ENCODE assay signal across 1 cellular context in genomic region chr20:16158090-16158975, GRCh38.
TF ChIP-seq lines count a peak whose summit lies in the region.

No MANE protein-coding gene starts in this region.

TF ChIP-seq in HepG2, 621 proteins besides CTCF, POLR2A, EP300 and RAD21 (continued from another document):
- TF ChIP-seq ZBTB4 (CRISPR knock-in tag; IDR thresholded peaks at IDR 0.05; ENCODE audit: borderline replicate concordance) (no peak), ZNF782 (CRISPR knock-in tag; IDR thresholded peaks at IDR 0.05; ENCODE audit: borderline replicate concordance) (no peak), ZNF775 (CRISPR knock-in tag; IDR thresholded peaks at IDR 0.05; ENCODE audit: borderline replicate concordance) (no peak), HES4 (CRISPR knock-in tag; IDR thresholded peaks at IDR 0.05; ENCODE audit: borderline replicate concordance) (no peak)
TF ChIP-seq in HepG2: peak in this region for 0.
